1 cellular context compared by ENCODE assay signal in genomic region chr3:56818156-56818985, GRCh38.
A peak's percentile ranks its signal among the peaks of the same experiment; 100 is the strongest.
TF ChIP-seq lines count a peak whose summit lies in the region.

No MANE protein-coding gene starts in this region.

TF ChIP-seq in HepG2, 621 proteins besides CTCF, POLR2A, EP300 and RAD21 (continued from another document):
- TF ChIP-seq, protein P1, sequence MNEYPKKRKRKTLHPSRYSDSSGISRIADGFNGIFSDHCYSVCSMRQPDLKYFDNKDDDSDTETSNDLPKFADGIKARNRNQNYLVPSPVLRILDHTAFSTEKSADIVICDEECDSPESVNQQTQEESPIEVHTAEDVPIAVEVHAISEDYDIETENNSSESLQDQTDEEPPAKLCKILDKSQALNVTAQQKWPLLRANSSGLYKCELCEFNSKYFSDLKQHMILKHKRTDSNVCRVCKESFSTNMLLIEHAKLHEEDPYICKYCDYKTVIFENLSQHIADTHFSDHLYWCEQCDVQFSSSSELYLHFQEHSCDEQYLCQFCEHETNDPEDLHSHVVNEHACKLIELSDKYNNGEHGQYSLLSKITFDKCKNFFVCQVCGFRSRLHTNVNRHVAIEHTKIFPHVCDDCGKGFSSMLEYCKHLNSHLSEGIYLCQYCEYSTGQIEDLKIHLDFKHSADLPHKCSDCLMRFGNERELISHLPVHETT (CRISPR knock-in tag; conservative IDR thresholded peaks at IDR 0.05), result no peak
- TF ChIP-seq CHD4 (IDR thresholded peaks at IDR 0.05; ENCODE audit: borderline replicate concordance, low read length) (peak; percentile 35; the same call in 1 of the 2 replicates), U2AF2 (IDR thresholded peaks at IDR 0.05; ENCODE audit: low read depth, low read length) (no peak), SYNCRIP (IDR thresholded peaks at IDR 0.05; ENCODE audit: insufficient read depth, low read depth, low read length) (no peak), KDM1A (CRISPR knock-in tag; IDR thresholded peaks at IDR 0.05) (no peak), HNRNPL (IDR thresholded peaks at IDR 0.05; ENCODE audit: low read depth, low read length) (no peak), ZNF879 (CRISPR knock-in tag; IDR thresholded peaks at IDR 0.05) (no peak), ATF2 (CRISPR knock-in tag; IDR thresholded peaks at IDR 0.05) (no peak), ZNF225 (CRISPR knock-in tag; IDR thresholded peaks at IDR 0.05) (no peak), IRF2 (CRISPR knock-in tag; IDR thresholded peaks at IDR 0.05) (peak; percentile 24; the same call in 1 of the 2 replicates), TCF7 (IDR thresholded peaks at IDR 0.05; ENCODE audit: low read depth) (peak; percentile 64; the same call in 1 of the 2 replicates), ZNF362 (CRISPR knock-in tag; IDR thresholded peaks at IDR 0.05; ENCODE audit: borderline replicate concordance) (no peak; the same call in 1 of the 2 replicates), PPARG (CRISPR knock-in tag; conservative IDR thresholded peaks at IDR 0.05) (peak; percentile 89), ZNF253 (CRISPR knock-in tag; IDR thresholded peaks at IDR 0.05; ENCODE audit: borderline replicate concordance) (no peak), ZNF781 (CRISPR knock-in tag; IDR thresholded peaks at IDR 0.05; ENCODE audit: borderline replicate concordance, not compliant biosample characterization) (no peak), ZHX1 (CRISPR knock-in tag; IDR thresholded peaks at IDR 0.05; ENCODE audit: low read depth) (no peak), KAT7 (CRISPR knock-in tag; IDR thresholded peaks at IDR 0.05; ENCODE audit: borderline replicate concordance) (no peak), ZNF446 (CRISPR knock-in tag; IDR thresholded peaks at IDR 0.05) (no peak), ZNF530 (CRISPR knock-in tag; IDR thresholded peaks at IDR 0.05; ENCODE audit: low read depth) (no peak), TBX2 (CRISPR knock-in tag; IDR thresholded peaks at IDR 0.05; ENCODE audit: borderline replicate concordance) (peak; percentile 33; the same call in 1 of the 2 replicates), GPN1 (CRISPR knock-in tag; IDR thresholded peaks at IDR 0.05; ENCODE audit: borderline replicate concordance) (no peak)
- TF ChIP-seq, protein P2, sequence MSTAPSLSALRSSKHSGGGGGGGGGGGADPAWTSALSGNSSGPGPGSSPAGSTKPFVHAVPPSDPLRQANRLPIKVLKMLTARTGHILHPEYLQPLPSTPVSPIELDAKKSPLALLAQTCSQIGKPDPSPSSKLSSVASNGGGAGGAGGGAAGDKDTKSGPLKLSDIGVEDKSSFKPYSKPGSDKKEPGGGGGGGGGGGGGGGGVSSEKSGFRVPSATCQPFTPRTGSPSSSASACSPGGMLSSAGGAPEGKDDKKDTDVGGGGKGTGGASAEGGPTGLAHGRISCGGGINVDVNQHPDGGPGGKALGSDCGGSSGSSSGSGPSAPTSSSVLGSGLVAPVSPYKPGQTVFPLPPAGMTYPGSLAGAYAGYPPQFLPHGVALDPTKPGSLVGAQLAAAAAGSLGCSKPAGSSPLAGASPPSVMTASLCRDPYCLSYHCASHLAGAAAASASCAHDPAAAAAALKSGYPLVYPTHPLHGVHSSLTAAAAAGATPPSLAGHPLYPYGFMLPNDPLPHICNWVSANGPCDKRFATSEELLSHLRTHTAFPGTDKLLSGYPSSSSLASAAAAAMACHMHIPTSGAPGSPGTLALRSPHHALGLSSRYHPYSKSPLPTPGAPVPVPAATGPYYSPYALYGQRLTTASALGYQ (CRISPR knock-in tag; IDR thresholded peaks at IDR 0.05), result peak; percentile 55; the same call in 1 of the 2 replicates
- TF ChIP-seq, protein P3, sequence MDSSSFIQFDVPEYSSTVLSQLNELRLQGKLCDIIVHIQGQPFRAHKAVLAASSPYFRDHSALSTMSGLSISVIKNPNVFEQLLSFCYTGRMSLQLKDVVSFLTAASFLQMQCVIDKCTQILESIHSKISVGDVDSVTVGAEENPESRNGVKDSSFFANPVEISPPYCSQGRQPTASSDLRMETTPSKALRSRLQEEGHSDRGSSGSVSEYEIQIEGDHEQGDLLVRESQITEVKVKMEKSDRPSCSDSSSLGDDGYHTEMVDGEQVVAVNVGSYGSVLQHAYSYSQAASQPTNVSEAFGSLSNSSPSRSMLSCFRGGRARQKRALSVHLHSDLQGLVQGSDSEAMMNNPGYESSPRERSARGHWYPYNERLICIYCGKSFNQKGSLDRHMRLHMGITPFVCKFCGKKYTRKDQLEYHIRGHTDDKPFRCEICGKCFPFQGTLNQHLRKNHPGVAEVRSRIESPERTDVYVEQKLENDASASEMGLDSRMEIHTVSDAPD (CRISPR knock-in tag; IDR thresholded peaks at IDR 0.05), result no peak
- TF ChIP-seq, protein P4, sequence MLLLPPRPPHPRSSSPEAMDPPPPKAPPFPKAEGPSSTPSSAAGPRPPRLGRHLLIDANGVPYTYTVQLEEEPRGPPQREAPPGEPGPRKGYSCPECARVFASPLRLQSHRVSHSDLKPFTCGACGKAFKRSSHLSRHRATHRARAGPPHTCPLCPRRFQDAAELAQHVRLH (CRISPR knock-in tag; IDR thresholded peaks at IDR 0.05; ENCODE audit: borderline replicate concordance, low read depth), result no peak
